ENCODE assay signal across 21 cellular contexts in the genomic region with DNA sequence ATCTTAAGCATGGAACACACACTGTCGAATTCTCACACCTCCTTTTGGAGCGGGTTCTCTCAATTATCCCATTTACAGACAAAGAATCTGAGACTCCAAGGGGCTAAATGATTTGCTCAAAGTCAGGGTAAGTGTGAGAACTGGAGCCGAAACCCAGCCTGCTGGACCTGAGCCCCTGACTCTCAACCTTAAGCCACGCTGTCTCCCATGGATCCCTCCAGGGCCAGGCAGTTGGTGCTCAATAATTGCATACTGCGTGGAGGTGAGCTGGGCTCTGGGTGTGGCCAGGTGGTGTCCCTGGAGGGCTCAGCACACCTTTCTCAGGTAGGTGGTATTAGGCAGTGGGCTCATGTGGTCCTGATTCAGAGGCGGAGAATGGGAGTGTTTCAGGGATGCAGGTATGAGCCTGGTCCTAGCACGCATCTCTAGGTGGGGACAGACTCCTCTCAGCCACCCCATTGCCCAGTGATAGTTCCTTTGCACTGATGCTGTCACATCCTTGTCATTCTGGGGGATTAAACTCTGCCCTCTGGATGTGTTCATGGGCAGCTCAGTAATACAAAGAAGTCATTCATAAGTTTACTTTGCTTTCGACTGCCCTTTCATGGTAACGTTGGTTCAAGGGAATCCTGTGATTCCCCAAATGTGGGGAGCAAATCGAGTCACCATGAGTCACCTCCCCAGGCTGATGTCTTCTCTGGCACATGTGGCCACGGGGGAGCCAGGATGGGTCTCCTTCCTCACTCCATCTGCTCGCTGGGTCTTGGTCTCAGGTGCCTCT.
DNase-seq lines count a peak whose midpoint lies in the region; ATAC-seq and TF ChIP-seq lines count a peak whose summit lies in the region.
"Had no signal": no experiment of that assay in that cellular context is flagged by ENCODE, and none has a peak within 500 bp of the region (broad histone marks: within the 10 kb centered on the region; RNA-seq: fewer than 3 reads in every experiment).

No MANE protein-coding gene starts in this region.

- H3K9me3 Mint-ChIP-seq in stimulated activated naive CD8-positive, alpha-beta T cell treated with anti-CD3 and anti-CD28 coated beads, Interleukin-15, amount 100 ng/mL, for 72 hours: no peaks in the 10 kb centered on the region
- no peaks in the 10 kb centered on the region for H3K9me3 Mint-ChIP-seq in activated T-helper 17 cell treated with anti-CD3 and anti-CD28 coated beads, Interleukin-2, amount 50 U/mL, for 72 hours
- H3K9me3 Mint-ChIP-seq: CD4-positive, CD25-positive, alpha-beta regulatory T cell had no signal

- BruUV-seq in IMR-90 (replicated peaks; lab: Mats Ljungman, UMichigan) (no TSS peak), PC-9 (replicated peaks; lab: Mats Ljungman, UMichigan) (no TSS peak)

- no peaks in the 10 kb centered on the region for H3K9me2 ChIP-seq in PC-9 (ENCODE audit: insufficient read depth)

- CTCF ChIA-PET in IMR-90 (lab: Yijun Ruan, JAX) (interaction anchor here (0.6 to 0.7 kb wide), 2 partner anchors 371 to 404 kb away, joined by 3 read pairs; no protein-coding TSS in a partner anchor), PC-9 (lab: Charles Lee) (no interaction called here)

- H3K9me1 ChIP-seq in IMR-90 (ENCODE audit: insufficient read depth, low read length): no peaks in the 10 kb centered on the region

- H2BK120ac ChIP-seq in IMR-90 (ENCODE audit: low read depth, low read length): no peak overlapping the region

- no peak overlapping the region for H2BK20ac ChIP-seq in IMR-90 (ENCODE audit: low read depth, low read length)

- no peak overlapping the region for H3K18ac ChIP-seq in IMR-90 (ENCODE audit: low read depth, low read length)

- no peaks in the 10 kb centered on the region for H4K20me1 ChIP-seq in IMR-90 (ENCODE audit: insufficient read depth, low read length)
- no peaks in the 10 kb centered on the region for H4K20me1 ChIP-seq in PC-9 (ENCODE audit: insufficient read depth)

- H3K4me3 ChIP-seq in IMR-90 (ENCODE audit: insufficient read depth, low read depth, low read length): no peak overlapping the region
- no peak overlapping the region for H3K4me3 ChIP-seq in PC-9
- H3K4me3 ChIP-seq: GM12878 had no signal

- no peak overlapping the region for H4K5ac ChIP-seq in IMR-90 (ENCODE audit: low read depth, low read length)

- no peak overlapping the region for H3K27ac Mint-ChIP-seq in stimulated activated naive CD8-positive, alpha-beta T cell treated with anti-CD3 and anti-CD28 coated beads, Interleukin-15, amount 100 ng/mL, for 72 hours
- no peak overlapping the region for H3K27ac Mint-ChIP-seq in activated T-helper 17 cell treated with anti-CD3 and anti-CD28 coated beads, Interleukin-2, amount 50 U/mL, for 72 hours
- H3K27ac Mint-ChIP-seq: B cell; CD4-positive, CD25-positive, alpha-beta regulatory T cell had no signal

- H3K4ac ChIP-seq in IMR-90 (ENCODE audit: low read depth, low read length): no peak overlapping the region

- H3K4me1 ChIP-seq in IMR-90 (ENCODE audit: control insufficient read depth, insufficient read depth, low read length) (no peaks in the 10 kb centered on the region), PC-9 (replicated peaks; ENCODE audit: insufficient read depth) (no peaks in the 10 kb centered on the region)
- H3K4me1 ChIP-seq: Caco-2 had no signal

- TF ChIP-seq POLR2A in IMR-90 (IDR thresholded peaks at IDR 0.05; ENCODE audit: low read depth, low read length): no peak

- H3K23ac ChIP-seq in IMR-90 (ENCODE audit: low read depth, low read length): no peak overlapping the region

- H3K27me3 ChIP-seq in IMR-90 (ENCODE audit: control insufficient read depth, insufficient read depth, low read length) (peaks cover 46% of the 10 kb centered on the region), PC-9 (ENCODE audit: insufficient read depth, low read depth) (peaks cover 71% of the 10 kb centered on the region)

- no peak overlapping the region for H3K9ac ChIP-seq in IMR-90 (ENCODE audit: low read depth, low read length)

- H3K79me1 ChIP-seq in IMR-90 (ENCODE audit: low read depth in 1 of 2, low read length in 2 of 2): no peaks in the 10 kb centered on the region

- H4K8ac ChIP-seq in IMR-90 (ENCODE audit: low read depth in 2 of 2, low read length in 2 of 2): no peak overlapping the region

- H3K4me3 Mint-ChIP-seq in stimulated activated naive CD8-positive, alpha-beta T cell treated with anti-CD3 and anti-CD28 coated beads, Interleukin-15, amount 100 ng/mL, for 72 hours: no peak overlapping the region
- H3K4me3 Mint-ChIP-seq in activated T-helper 17 cell treated with anti-CD3 and anti-CD28 coated beads, Interleukin-2, amount 50 U/mL, for 72 hours: no peak overlapping the region
- H3K4me3 Mint-ChIP-seq: B cell; CD4-positive, CD25-positive, alpha-beta regulatory T cell had no signal

- DNase-seq in stimulated activated naive CD8-positive, alpha-beta T cell treated with anti-CD3 and anti-CD28 coated beads, Interleukin-15, Interleukin-2, amounts not matched to agents 100 U/mL and 50 U/mL, for 24 hours: no peak
- no peak for DNase-seq in stimulated activated naive CD8-positive, alpha-beta T cell treated with anti-CD3 and anti-CD28 coated beads, Interleukin-15, amount 100 ng/mL, for 72 hours
- DNase-seq in IMR-90: peak; percentile 9
- DNase-seq in NCI-H2171 treated with DMSO at 0.1 percent for 48 hours (lab: John Stamatoyannopoulos, UW): no peak
- DNase-seq in GM19238 (ENCODE audit: insufficient read length, low spot score): no peak
- no peak for DNase-seq in PC-9
- DNase-seq: Caco-2; CD4-positive, CD25-positive, alpha-beta regulatory T cell; GF-D8; GOT3; KBM-7; NCI-H1105 treated with DMSO at 0.1 percent for 48 hours; NCI-H1694; NCI-H2081 treated with DMSO at 0.1 percent for 48 hours; NCI-H2227 treated with DMSO at 0.1 percent for 48 hours; NCI-H510A treated with DMSO at 0.1 percent for 48 hours; NCI-H774 had no signal

- H2AK5ac ChIP-seq in IMR-90 (ENCODE audit: low read depth, low read length): no peak overlapping the region

- no peaks in the 10 kb centered on the region for H3K36me3 Mint-ChIP-seq in activated T-helper 17 cell treated with anti-CD3 and anti-CD28 coated beads, Interleukin-2, amount 50 U/mL, for 72 hours (ENCODE audit: low read depth)
- H3K36me3 Mint-ChIP-seq: CD4-positive, CD25-positive, alpha-beta regulatory T cell had no signal

- H2BK15ac ChIP-seq in IMR-90 (ENCODE audit: low read depth, low read length): no peak overlapping the region

- H3K79me2 ChIP-seq in PC-9 (ENCODE audit: low read depth): no peaks in the 10 kb centered on the region

- WGBS in IMR-90 (ENCODE audit: extremely low coverage in 2 of 2, insufficient read length in 1 of 2), 2 experiments: 50% methylated on average over 2 of the region's 12 CpGs; no CpG with 5 or more reads in 1 of the 2 experiments

- no peak overlapping the region for H2AK9ac ChIP-seq in IMR-90 (replicated peaks; ENCODE audit: low read depth, low read length, poor library complexity)

- H2BK5ac ChIP-seq in IMR-90 (ENCODE audit: low read depth, low read length, poor library complexity, severe bottlenecking): no peak overlapping the region

- in situ Hi-C loops in IMR-90 (cut with MboI; ENCODE audit: low sequenced_read_pairs): no loop called here

- POLR2A ChIA-PET in IMR-90 (lab: Charles Lee; ENCODE audit: unreplicated experiment) (no interaction called here), PC-9 (lab: Charles Lee; ENCODE audit: unreplicated experiment) (no interaction called here)

- dilution Hi-C loops in IMR-90 (cut with HindIII; ENCODE audit: low sequenced_read_pairs, unreplicated experiment): no loop called here

- H2AFZ ChIP-seq in IMR-90 (replicated peaks; ENCODE audit: low read length, poor library complexity) (no peak overlapping the region), PC-9 (no peak overlapping the region)

- no peak overlapping the region for H4K91ac ChIP-seq in IMR-90 (ENCODE audit: insufficient read depth, low read depth, low read length)

- intact Hi-C loops in IMR-90 (cut with micrococcal nuclease) (no loop called here), PC-9 (cut with micrococcal nuclease; ENCODE audit: unreplicated experiment) (no loop called here)

- no peak overlapping the region for H3K4me2 ChIP-seq in IMR-90 (ENCODE audit: low read depth, low read length)
- no peak overlapping the region for H3K4me2 ChIP-seq in PC-9

- peaks cover 41% of the 10 kb centered on the region for H3K27me3 Mint-ChIP-seq in stimulated activated naive CD8-positive, alpha-beta T cell treated with anti-CD3 and anti-CD28 coated beads, Interleukin-15, amount 100 ng/mL, for 72 hours
- peaks cover 11% of the 10 kb centered on the region for H3K27me3 Mint-ChIP-seq in activated T-helper 17 cell treated with anti-CD3 and anti-CD28 coated beads, Interleukin-2, amount 50 U/mL, for 72 hours

- no peak for TF ChIP-seq CTCF in IMR-90 (conservative IDR thresholded peaks at IDR 0.05; ENCODE audit: low read depth, low read length)
- TF ChIP-seq CTCF in PC-9 (conservative IDR thresholded peaks at IDR 0.05): no peak

- H3K27ac ChIP-seq in IMR-90 (ENCODE audit: insufficient read depth, low read length) (no peak overlapping the region), PC-9 (no peak overlapping the region)
- H3K27ac ChIP-seq: RWPE1 had no signal

- H3K56ac ChIP-seq in IMR-90 (ENCODE audit: extremely low read depth, insufficient read depth, low read length): no peak overlapping the region

- no peaks in the 10 kb centered on the region for H3F3A ChIP-seq in PC-9 (ENCODE audit: insufficient read depth, low read depth)

- no peak for TF ChIP-seq RAD21 in IMR-90 (IDR thresholded peaks at IDR 0.05; ENCODE audit: low read length)

- peak; percentile 30 for ATAC-seq in stimulated activated naive CD8-positive, alpha-beta T cell treated with anti-CD3 and anti-CD28 coated beads, Interleukin-15, Interleukin-2, amounts not matched to agents 100 U/mL and 50 U/mL, for 24 hours
- no peak for ATAC-seq in stimulated activated naive CD8-positive, alpha-beta T cell treated with anti-CD3 and anti-CD28 coated beads, Interleukin-15, amount 100 ng/mL, for 72 hours
- ATAC-seq in IMR-90 (ENCODE audit: low read depth): no peak
- peak; percentile 52 for ATAC-seq in activated T-helper 17 cell treated with anti-CD3 and anti-CD28 coated beads, Interleukin-2, amount 50 U/mL, for 72 hours (replicated peaks)
- ATAC-seq: GM12878 had no signal

- H3K14ac ChIP-seq in IMR-90 (replicated peaks; ENCODE audit: low read depth, low read length): no peak overlapping the region

- H3K4me1 Mint-ChIP-seq in stimulated activated naive CD8-positive, alpha-beta T cell treated with anti-CD3 and anti-CD28 coated beads, Interleukin-15, amount 100 ng/mL, for 72 hours: peaks cover 9% of the 10 kb centered on the region
- no peaks in the 10 kb centered on the region for H3K4me1 Mint-ChIP-seq in activated T-helper 17 cell treated with anti-CD3 and anti-CD28 coated beads, Interleukin-2, amount 50 U/mL, for 72 hours
- H3K4me1 Mint-ChIP-seq: CD4-positive, CD25-positive, alpha-beta regulatory T cell had no signal

- H3K36me3 ChIP-seq in IMR-90 (ENCODE audit: control insufficient read depth, insufficient read depth, low read length) (no peaks in the 10 kb centered on the region), PC-9 (ENCODE audit: low read depth) (no peaks in the 10 kb centered on the region)

- H3K9me3 ChIP-seq in IMR-90 (ENCODE audit: control insufficient read depth, insufficient read depth, low read length) (peaks cover 4% of the 10 kb centered on the region), PC-9 (ENCODE audit: insufficient read depth, low read depth) (no peaks in the 10 kb centered on the region)
- H3K9me3 ChIP-seq: Caco-2 had no signal

TF ChIP-seq in IMR-90, 13 proteins besides CTCF, POLR2A, EP300 and RAD21 (continues in another document):
- no peak for TF ChIP-seq FOS (IDR thresholded peaks at IDR 0.05; ENCODE audit: low read depth, low read length)

Comparison
In these comparisons a context has a peak if more than half of its experiments do, and no peak if none do; other contexts are left out.
1. ATAC-seq: peak in stimulated activated naive CD8-positive, alpha-beta T cell treated with anti-CD3 and anti-CD28 coated beads, Interleukin-15, Interleukin-2, amounts not matched to agents 100 U/mL and 50 U/mL, for 24 hours (single experiment) and activated T-helper 17 cell treated with anti-CD3 and anti-CD28 coated beads, Interleukin-2, amount 50 U/mL, for 72 hours (single experiment); none in stimulated activated naive CD8-positive, alpha-beta T cell treated with anti-CD3 and anti-CD28 coated beads, Interleukin-15, amount 100 ng/mL, for 72 hours (single experiment) and IMR-90 (single experiment).